3 cellular contexts compared by ENCODE assay signal in genomic region chr10:46002189-46002687, GRCh38. TPM values are rescaled to one million over a fixed set of nuclear protein-coding genes. Genes with fewer than 3 reads are reported as not detected.
"Had no signal": no experiment of that assay in that cellular context is flagged by ENCODE, and none has a peak within 500 bp of the region (broad histone marks: within the 10 kb centered on the region; RNA-seq: fewer than 3 reads in every experiment).

No MANE protein-coding gene starts in this region.

RNA-seq across cellular contexts. Expression of gene MSMB, which starts 43.8 kb away (rescaled TPM):
- total RNA-seq: M059J, Right ventricle myocardium superior, SJSA1 had no signal
